8 cellular contexts compared by ENCODE assay signal in the genomic region with DNA sequence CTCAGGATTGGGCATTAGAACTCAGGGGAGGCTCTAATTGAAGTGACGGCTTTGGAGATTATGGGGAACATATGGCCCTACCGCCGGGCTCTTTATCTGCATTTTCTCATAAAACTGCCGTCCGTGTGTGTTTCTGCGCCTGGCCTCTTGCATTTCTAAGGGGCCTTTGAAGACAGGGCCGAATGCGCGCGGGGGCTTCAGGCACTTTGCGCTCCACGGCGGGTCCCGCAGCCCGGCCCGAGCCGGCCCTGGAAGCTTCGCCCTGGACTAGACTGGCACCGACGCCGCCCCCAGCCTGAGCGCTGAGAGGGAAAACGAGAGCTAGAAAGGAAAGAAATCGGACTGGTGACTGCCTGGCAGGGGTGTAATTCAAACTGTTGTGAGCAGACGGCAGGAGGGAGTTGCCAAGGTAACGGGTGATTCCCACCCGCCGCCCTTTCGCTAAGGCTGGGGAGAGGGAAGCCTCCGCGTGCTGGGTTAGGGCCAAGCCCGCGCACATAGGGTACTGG.
DNase-seq lines count a peak whose midpoint lies in the region; ATAC-seq and TF ChIP-seq lines count a peak whose summit lies in the region.

No MANE protein-coding gene starts in this region.

- H3K27ac ChIP-seq in WERI-Rb-1 (peak overlapping the region; percentile 100), tibial artery (no peak overlapping the region)

- no peak for ATAC-seq in GM18858 (IDR thresholded peaks at IDR 0.05; ENCODE audit: unreplicated experiment)

- intact Hi-C loops in tibial artery (cut with DNase I; ENCODE audit: low total_unique reads): no loop called here

- H3K27me3 ChIP-seq in WERI-Rb-1 (ENCODE audit: insufficient read depth, low read depth, severe bottlenecking): no peaks in the 10 kb centered on the region
- peaks cover 0 to 34% of the 10 kb centered on the region in 2 donors for H3K27me3 ChIP-seq in tibial artery

- peak overlapping the region; percentile 93 for H3K4me3 ChIP-seq in WERI-Rb-1 (ENCODE audit: low read depth, low read length)
- H3K4me3 ChIP-seq in tibial artery: peak overlapping the region; percentile 26 to 31

- H3K36me3 ChIP-seq in WERI-Rb-1 (no peaks in the 10 kb centered on the region), tibial artery (no peaks in the 10 kb centered on the region)

- H3K4me1 ChIP-seq in tibial artery: peaks cover 0 to 15% (median 7%) of the 10 kb centered on the region in 4 donors

- peak; percentile 23 for DNase-seq in NCI-H1436 (lab: John Stamatoyannopoulos, UW)
- no peak for DNase-seq in NCI-H1436 treated with DMSO at 0.1 percent for 48 hours (lab: John Stamatoyannopoulos, UW)
- peak; percentile 86 for DNase-seq in WERI-Rb-1
- peak; percentile 87 for DNase-seq in left kidney (ENCODE audit: low read depth, low spot score)
- DNase-seq in tibial artery: no peak
- DNase-seq in dermis blood vessel endothelial cell: no peak
- DNase-seq in T1000 (lab: John Stamatoyannopoulos, UW): no peak

- H3K9me3 ChIP-seq in WERI-Rb-1 (ENCODE audit: severe bottlenecking) (no peaks in the 10 kb centered on the region), tibial artery (no peaks in the 10 kb centered on the region)

- TF ChIP-seq CTCF in WERI-Rb-1 (IDR thresholded peaks at IDR 0.05; ENCODE audit: low read depth, low read length) (no peak), tibial artery (IDR thresholded peaks at IDR 0.05) (no peak)

Comparison
In these comparisons a context has a peak if more than half of its experiments do, and no peak if none do; other contexts are left out.
1. DNase-seq: peak in NCI-H1436 (single experiment), WERI-Rb-1 (single experiment) and left kidney (single experiment); none in NCI-H1436 treated with DMSO at 0.1 percent for 48 hours (single experiment), tibial artery (0 of 2), dermis blood vessel endothelial cell (single experiment) and T1000 (single experiment).